Comparison of ENCODE assay signal across 10 cellular contexts in genomic region chr1:195376190-195376589, GRCh38.
A peak's percentile ranks its signal among the peaks of the same experiment; 100 is the strongest.
DNase-seq lines count a peak whose midpoint lies in the region; ATAC-seq and TF ChIP-seq lines count a peak whose summit lies in the region.
"Had no signal": no experiment of that assay in that cellular context is flagged by ENCODE, and none has a peak within 500 bp of the region (broad histone marks: within the 10 kb centered on the region; RNA-seq: fewer than 3 reads in every experiment).

No MANE protein-coding gene starts in this region.

- TF ChIP-seq CTCF in GM12872 (IDR thresholded peaks at IDR 0.05; ENCODE audit: insufficient read depth, low read depth, low read length) (0 out of 3 replicates have a peak, but pooled peaks have one; percentile 2), CD14-positive monocyte (IDR thresholded peaks at IDR 0.05) (no peak)

- ATAC-seq in HG03439 (IDR thresholded peaks at IDR 0.05; ENCODE audit: unreplicated experiment) = peak; percentile 52
- ATAC-seq in GM18502 (IDR thresholded peaks at IDR 0.05; ENCODE audit: poor library complexity, unreplicated experiment) = no peak
- ATAC-seq: activated CD4-positive, CD25-positive, alpha-beta regulatory T cell treated with anti-CD3 and anti-CD28 coated beads, Interleukin-2, amount 50 U/mL, for 24 hours had no signal

- no peak overlapping the region for H3K4me3 Mint-ChIP-seq in CD14-positive monocyte

- peak; percentile 48 for DNase-seq in SK-MEL-5 (ENCODE audit: low read depth, low spot score)
- peak; percentile 9 for DNase-seq in iPS-NIHi7 (ENCODE audit: extremely low spot score)
- DNase-seq in SHP77 (lab: John Stamatoyannopoulos, UW) = no peak
- no peak for DNase-seq in NCI-H2171 treated with DMSO at 0.1 percent for 48 hours (lab: John Stamatoyannopoulos, UW)
- DNase-seq in CD14-positive monocyte (ENCODE audit: low spot score) = no peak
- DNase-seq: NCI-H2029 treated with DMSO at 0.1 percent for 48 hours had no signal

- H3K36me3 Mint-ChIP-seq in CD14-positive monocyte = no peaks in the 10 kb centered on the region

- intact Hi-C loops in CD14-positive monocyte (cut with micrococcal nuclease) = no loop called here

- no peaks in the 10 kb centered on the region for H3K4me1 Mint-ChIP-seq in CD14-positive monocyte

- H3K9me3 Mint-ChIP-seq in CD14-positive monocyte = no peaks in the 10 kb centered on the region

- H3K27ac Mint-ChIP-seq in CD14-positive monocyte = no peak overlapping the region

- H3K27me3 Mint-ChIP-seq in CD14-positive monocyte (ENCODE audit: low read depth in 3 of 3) = no peaks in the 10 kb centered on the region

- in situ Hi-C loops in SK-MEL-5 (cut with HindIII; ENCODE audit: low pct_unique_long_range_greater_than_20kb, low sequenced_read_pairs) = no loop called here

Comparison
In these comparisons a context has a peak if more than half of its experiments do, and no peak if none do; other contexts are left out.
1. DNase-seq: peak in SK-MEL-5 (single experiment) and iPS-NIHi7 (single experiment); none in SHP77 (0 of 2), NCI-H2171 treated with DMSO at 0.1 percent for 48 hours (single experiment) and CD14-positive monocyte (single experiment).